1 cellular context compared by ENCODE assay signal in the genomic region with DNA sequence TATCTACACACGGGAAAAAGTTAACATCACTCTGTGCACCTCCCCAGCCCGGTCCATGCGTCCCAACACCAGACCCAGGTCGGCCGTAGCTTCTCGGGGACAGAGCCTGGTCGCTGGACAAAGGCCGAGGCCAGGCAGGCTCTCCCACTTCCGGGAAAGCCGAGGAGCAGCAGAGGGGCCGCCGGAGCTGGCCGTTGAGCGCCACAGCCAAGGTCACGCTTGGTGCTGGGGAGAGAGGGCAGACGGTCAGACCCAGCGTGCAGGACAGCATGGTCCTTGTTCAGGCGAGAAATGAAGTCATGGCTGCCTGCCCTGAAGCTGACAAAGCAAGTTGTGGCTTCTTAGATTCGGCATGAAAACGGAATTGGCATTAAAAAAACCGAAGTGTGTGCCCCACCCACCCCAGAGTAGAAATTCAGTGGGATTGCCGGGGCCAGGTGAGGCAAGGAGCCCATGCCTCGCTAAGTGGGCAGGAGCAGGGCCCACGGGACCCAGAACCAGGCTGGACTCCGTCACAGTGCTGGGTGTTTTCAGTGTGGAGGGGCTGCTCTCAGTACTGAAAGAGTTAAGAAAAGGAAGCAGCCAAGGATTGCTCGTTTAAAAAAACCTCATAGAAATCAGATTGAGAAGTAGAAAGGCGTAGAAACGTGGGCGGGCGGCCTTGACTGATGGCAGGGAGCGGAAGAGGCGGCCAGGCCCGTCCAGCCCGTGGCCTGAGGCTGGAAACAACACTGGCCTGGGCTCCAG.
TF ChIP-seq lines count a peak whose summit lies in the region.

No MANE protein-coding gene starts in this region.

TF ChIP-seq in IMR-90, 13 proteins besides CTCF, POLR2A, EP300 and RAD21:
- TF ChIP-seq RCOR1 (IDR thresholded peaks at IDR 0.05; ENCODE audit: insufficient replicate concordance, low read length) (no peak), FOS (IDR thresholded peaks at IDR 0.05; ENCODE audit: low read depth, low read length) (no peak), SMC3 (IDR thresholded peaks at IDR 0.05; ENCODE audit: low read depth, low read length) (no peak), RFX5 (IDR thresholded peaks at IDR 0.05; ENCODE audit: low read depth, low read length) (no peak), CHD1 (IDR thresholded peaks at IDR 0.05; ENCODE audit: low read depth, low read length) (no peak), NFE2L2 (IDR thresholded peaks at IDR 0.05; ENCODE audit: low read depth, low read length) (no peak), MAZ (IDR thresholded peaks at IDR 0.05; ENCODE audit: borderline replicate concordance, low read depth, low read length) (no peak), MXI1 (IDR thresholded peaks at IDR 0.05; ENCODE audit: borderline replicate concordance, low read depth, low read length) (no peak), BHLHE40 (IDR thresholded peaks at IDR 0.05; ENCODE audit: low read depth, low read length) (no peak), CEBPB (IDR thresholded peaks at IDR 0.05; ENCODE audit: low read depth, low read length) (no peak), MAFK (IDR thresholded peaks at IDR 0.05; ENCODE audit: low read depth, low read length) (no peak)
- TF ChIP-seq, protein P1, sequence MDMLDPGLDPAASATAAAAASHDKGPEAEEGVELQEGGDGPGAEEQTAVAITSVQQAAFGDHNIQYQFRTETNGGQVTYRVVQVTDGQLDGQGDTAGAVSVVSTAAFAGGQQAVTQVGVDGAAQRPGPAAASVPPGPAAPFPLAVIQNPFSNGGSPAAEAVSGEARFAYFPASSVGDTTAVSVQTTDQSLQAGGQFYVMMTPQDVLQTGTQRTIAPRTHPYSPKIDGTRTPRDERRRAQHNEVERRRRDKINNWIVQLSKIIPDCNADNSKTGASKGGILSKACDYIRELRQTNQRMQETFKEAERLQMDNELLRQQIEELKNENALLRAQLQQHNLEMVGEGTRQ (IDR thresholded peaks at IDR 0.05; ENCODE audit: low read depth, low read length) = no peak
- TF ChIP-seq, protein P2, sequence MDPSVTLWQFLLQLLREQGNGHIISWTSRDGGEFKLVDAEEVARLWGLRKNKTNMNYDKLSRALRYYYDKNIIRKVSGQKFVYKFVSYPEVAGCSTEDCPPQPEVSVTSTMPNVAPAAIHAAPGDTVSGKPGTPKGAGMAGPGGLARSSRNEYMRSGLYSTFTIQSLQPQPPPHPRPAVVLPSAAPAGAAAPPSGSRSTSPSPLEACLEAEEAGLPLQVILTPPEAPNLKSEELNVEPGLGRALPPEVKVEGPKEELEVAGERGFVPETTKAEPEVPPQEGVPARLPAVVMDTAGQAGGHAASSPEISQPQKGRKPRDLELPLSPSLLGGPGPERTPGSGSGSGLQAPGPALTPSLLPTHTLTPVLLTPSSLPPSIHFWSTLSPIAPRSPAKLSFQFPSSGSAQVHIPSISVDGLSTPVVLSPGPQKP (IDR thresholded peaks at IDR 0.05; ENCODE audit: borderline replicate concordance, low read depth, low read length) = no peak
